ENCODE assay signal across 8 cellular contexts in genomic region chr6:42745083-42745637, GRCh38. TPM values are rescaled to one million over a fixed set of nuclear protein-coding genes. Genes with fewer than 3 reads are reported as not detected.
DNase-seq lines count a peak whose midpoint lies in the region; ATAC-seq and TF ChIP-seq lines count a peak whose summit lies in the region.

No MANE protein-coding gene starts in this region.

- H3K4me1 Mint-ChIP-seq in stimulated activated naive B cell treated with anti-CD40 and anti-IgM and Interleukin-4, amounts not matched to agents 10 μg/mL and 1 μg/mL and 100 μg/mL, for 72 hours: peaks cover 18 to 44% of the 10 kb centered on the region in 2 donors

- peak overlapping the region; percentile 92 to 100 for H3K4me3 Mint-ChIP-seq in stimulated activated naive B cell treated with anti-CD40 and anti-IgM and Interleukin-4, amounts not matched to agents 10 μg/mL and 1 μg/mL and 100 μg/mL, for 72 hours

- DNase-seq in A172 (ENCODE audit: low spot score) (peak; percentile 13), GM12865 (ENCODE audit: low read depth) (peak; percentile 58), RKO (ENCODE audit: low spot score) (peak; percentile 61), cardiac fibroblast (ENCODE audit: low read depth in 2 of 2) (peak; percentile 19 to 28), left lobe of liver (ENCODE audit: low spot score) (peak; percentile 57)
- DNase-seq in stimulated activated naive B cell treated with anti-CD40 and anti-IgM and Interleukin-4, amounts not matched to agents 10 μg/mL and 1 μg/mL and 100 μg/mL, for 72 hours: no peak
- DNase-seq in NK-92 treated with Interleukin-12 subunit alpha and Interleukin-12 subunit beta, amount 100 ng/mL, for 24 hours (lab: John Stamatoyannopoulos, UW): no peak

- H3K4me3 ChIP-seq in GM12865 (ENCODE audit: low read depth, low read length) (peak overlapping the region; percentile 100), cardiac fibroblast (replicated peaks in 1 of 2; ENCODE audit: low read depth in 2 of 2, low read length in 2 of 2) (peak overlapping the region; percentile 77 to 95)

- H3K27me3 Mint-ChIP-seq in stimulated activated naive B cell treated with anti-CD40 and anti-IgM and Interleukin-4, amounts not matched to agents 10 μg/mL and 1 μg/mL and 100 μg/mL, for 72 hours: no peaks in the 10 kb centered on the region

- peak; percentile 2 for ATAC-seq in left lobe of liver
- ATAC-seq in stimulated activated naive B cell treated with anti-CD40 and anti-IgM and Interleukin-4, amounts not matched to agents 10 μg/mL and 1 μg/mL and 100 μg/mL, for 72 hours (replicated peaks): no peak
- ATAC-seq in HG02970 (IDR thresholded peaks at IDR 0.05; ENCODE audit: low FRiP score, unreplicated experiment): no peak

- peak overlapping the region; percentile 73 for H3K27ac Mint-ChIP-seq in stimulated activated naive B cell treated with anti-CD40 and anti-IgM and Interleukin-4, amounts not matched to agents 10 μg/mL and 1 μg/mL and 100 μg/mL, for 72 hours

- H3K36me3 Mint-ChIP-seq in stimulated activated naive B cell treated with anti-CD40 and anti-IgM and Interleukin-4, amounts not matched to agents 10 μg/mL and 1 μg/mL and 100 μg/mL, for 72 hours: peaks cover 5 to 20% of the 10 kb centered on the region in 2 donors

- H3K9me3 Mint-ChIP-seq in stimulated activated naive B cell treated with anti-CD40 and anti-IgM and Interleukin-4, amounts not matched to agents 10 μg/mL and 1 μg/mL and 100 μg/mL, for 72 hours: no peaks in the 10 kb centered on the region

- TF ChIP-seq CTCF in GM12865 (IDR thresholded peaks at IDR 0.05; ENCODE audit: insufficient read depth, low read depth, low read length, missing control alignments) (no peak), cardiac fibroblast (IDR thresholded peaks at IDR 0.05; ENCODE audit: low read depth, low read length) (no peak)

RNA-seq across cellular contexts. Expression of gene TBCC, which starts 0.7 kb away (rescaled TPM):
- 44.7 and 50.0 TPM in 2 replicates for total RNA-seq in A172 (2014; rRNA removed; shearing (Covaris generic))
- total RNA-seq in left lobe of liver: 6.6 TPM

RNA-seq across cellular contexts. Expression of gene PRPH2, which starts 22.8 kb away (rescaled TPM):
- not detected in 2 replicates for total RNA-seq in A172 (2014; rRNA removed; shearing (Covaris generic))
- total RNA-seq in left lobe of liver: not detected

RNA-seq across cellular contexts. Expression of gene BICRAL, which starts 36.7 kb away (rescaled TPM):
- total RNA-seq in A172 (2014; rRNA removed; shearing (Covaris generic)): 3.7 and 3.9 TPM in 2 replicates
- 5.4 TPM for total RNA-seq in left lobe of liver

Comparison
In these comparisons a context has a peak if more than half of its experiments do, and no peak if none do; other contexts are left out.
1. DNase-seq: peak in A172 (single experiment), GM12865 (single experiment), RKO (single experiment), cardiac fibroblast (2 of 2) and left lobe of liver (single experiment); none in stimulated activated naive B cell treated with anti-CD40 and anti-IgM and Interleukin-4, amounts not matched to agents 10 μg/mL and 1 μg/mL and 100 μg/mL, for 72 hours (single experiment) and NK-92 treated with Interleukin-12 subunit alpha and Interleukin-12 subunit beta, amount 100 ng/mL, for 24 hours (single experiment).